Comparison of ENCODE assay signal across 8 cellular contexts in the genomic region with DNA sequence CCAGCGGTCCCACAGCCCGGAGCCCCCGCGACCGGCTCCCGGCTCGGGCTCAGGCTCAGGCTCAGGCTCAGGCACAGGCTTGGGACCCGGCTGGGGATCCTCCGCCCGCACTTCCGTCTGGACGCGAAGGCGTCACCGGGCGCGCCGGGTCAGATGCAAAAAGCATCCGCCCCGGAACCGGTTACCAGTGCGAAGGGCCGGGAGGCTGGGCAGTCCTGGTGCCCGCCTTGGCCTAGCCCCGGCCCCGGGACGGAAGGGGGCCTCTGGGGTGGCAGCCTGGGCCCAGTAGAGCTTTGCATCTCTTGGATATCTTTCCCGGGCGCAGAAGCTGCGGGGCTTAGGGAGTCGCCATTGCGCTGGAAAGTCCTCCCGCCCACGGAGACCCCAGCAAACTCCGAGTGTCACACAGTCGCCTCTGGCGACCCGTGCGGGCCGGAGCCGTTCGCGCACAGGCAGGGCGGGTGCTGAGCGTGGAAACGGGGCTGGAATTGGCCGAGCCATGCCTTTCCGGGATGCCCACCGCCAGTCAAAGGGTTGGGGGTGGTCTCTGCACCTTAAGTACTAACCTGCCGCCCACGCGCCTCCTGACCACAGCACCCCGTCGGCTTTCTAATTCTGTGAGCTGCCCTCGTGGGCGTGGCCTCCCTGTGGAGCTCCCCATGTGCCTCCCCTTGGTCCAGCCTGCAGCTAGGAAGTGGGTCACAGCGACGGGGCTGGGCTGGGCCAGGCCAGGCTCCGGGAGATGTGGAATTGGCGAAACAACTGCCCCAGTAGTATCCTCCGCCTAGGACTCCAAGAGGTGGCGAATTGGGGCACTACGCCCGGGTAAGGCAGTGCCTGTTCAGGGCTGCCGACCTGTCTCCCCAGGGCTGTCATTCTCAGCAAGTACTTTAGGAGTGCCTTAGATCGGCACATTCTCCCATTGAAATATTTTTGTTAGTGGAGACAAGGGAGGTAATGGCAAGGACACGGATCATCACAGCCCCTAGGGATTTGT. TPM values are rescaled to one million over a fixed set of nuclear protein-coding genes. Genes with fewer than 3 reads are reported as not detected.
A peak's percentile ranks its signal among the peaks of the same experiment; 100 is the strongest.
DNase-seq lines count a peak whose midpoint lies in the region; ATAC-seq and TF ChIP-seq lines count a peak whose summit lies in the region.

A gene (minus strand): TSS at position 119 of the 997 bp plus-strand sequence. CDS start 129 bp downstream, outside the sequence.

- intact Hi-C loops in activated B cell treated with CpG ODN at 0.5 μM for 24 hours (cut with micrococcal nuclease), result loop anchor here (1.0 to 10.0 kb wide), 9 partner anchors 40 to 977 kb away; a partner anchor contains a TSS

- peaks cover 35% of the 10 kb centered on the region for H3K4me1 Mint-ChIP-seq in activated B cell treated with CpG ODN at 0.5 μM for 24 hours

- H3F3A ChIP-seq in smooth muscle cell (ENCODE audit: low read depth), result peaks cover 6% of the 10 kb centered on the region

- 2% methylated on average over 67 of the region's 67 CpGs for WGBS in smooth muscle cell (ENCODE audit: low lambda C conversion rate)

- H3K4me3 Mint-ChIP-seq in activated B cell treated with CpG ODN at 0.5 μM for 24 hours, result peak within 1 kb of the TSS; percentile 96

- peak; percentile 72 for TF ChIP-seq POLR2A in GM18526 (IDR thresholded peaks at IDR 0.05; ENCODE audit: extremely low read depth, insufficient read length)

- no peaks in the 10 kb centered on the region for H3K27me3 Mint-ChIP-seq in activated B cell treated with CpG ODN at 0.5 μM for 24 hours

- TF ChIP-seq CTCF in activated B cell treated with CpG ODN at 0.5 μM for 24 hours (IDR thresholded peaks at IDR 0.05) (no peak), cardiac fibroblast (IDR thresholded peaks at IDR 0.05; ENCODE audit: low read depth, low read length) (no peak), smooth muscle cell (IDR thresholded peaks at IDR 0.05; ENCODE audit: borderline replicate concordance, insufficient read depth, poor library complexity, severe bottlenecking) (no peak)

- peak within 1 kb of the TSS; percentile 91 for H2AFZ ChIP-seq in smooth muscle cell (ENCODE audit: low read depth)

- in situ Hi-C loops in ACHN (cut with HindIII; ENCODE audit: low pct_ligation_motif_present, low pct_unique_long_range_greater_than_20kb, low sequenced_read_pairs), result no loop called here

- ATAC-seq in HG03064 (IDR thresholded peaks at IDR 0.05; ENCODE audit: low read depth, unreplicated experiment), result peak; percentile 84
- ATAC-seq in activated B cell treated with CpG ODN at 0.5 μM for 24 hours (ENCODE audit: low read depth), result peak; percentile 82

- H3K79me2 ChIP-seq in smooth muscle cell (ENCODE audit: low read depth), result peaks cover 36% of the 10 kb centered on the region

- H3K9me3 Mint-ChIP-seq in activated B cell treated with CpG ODN at 0.5 μM for 24 hours, result no peaks in the 10 kb centered on the region

- H3K4me2 ChIP-seq in smooth muscle cell, result peak within 1 kb of the TSS; percentile 94

- no peaks in the 10 kb centered on the region for H3K9me3 ChIP-seq in smooth muscle cell (replicated peaks; ENCODE audit: low read depth)

- POLR2A ChIA-PET in activated B cell treated with CpG ODN at 0.5 μM for 24 hours (lab: Charles Lee), result interaction anchor here (0.5 to 2.6 kb wide), 14 partner anchors 9 to 1844 kb away, joined by 3 to 20 read pairs (median 6); a partner anchor contains a TSS

- H3K4me3 ChIP-seq in cardiac fibroblast (replicated peaks in 1 of 2; ENCODE audit: low read depth in 2 of 2, low read length in 2 of 2) (peak within 1 kb of the TSS; percentile 93 to 94), smooth muscle cell (peak within 1 kb of the TSS; percentile 74)

- peak within 1 kb of the TSS; percentile 71 for H3K27ac ChIP-seq in smooth muscle cell (ENCODE audit: low read depth)

- peak within 1 kb of the TSS; percentile 65 for H3K9ac ChIP-seq in smooth muscle cell (ENCODE audit: low read depth)

- peak within 1 kb of the TSS; percentile 92 for H3K27ac Mint-ChIP-seq in activated B cell treated with CpG ODN at 0.5 μM for 24 hours

- H3K4me1 ChIP-seq in smooth muscle cell (ENCODE audit: low read depth), result peaks cover 14% of the 10 kb centered on the region

- no peaks in the 10 kb centered on the region for H3K27me3 ChIP-seq in smooth muscle cell (ENCODE audit: low read depth)

- no peaks in the 10 kb centered on the region for H4K20me1 ChIP-seq in smooth muscle cell (ENCODE audit: low read depth)

- no peaks in the 10 kb centered on the region for H3K36me3 ChIP-seq in smooth muscle cell (ENCODE audit: low read depth)

- H3K36me3 Mint-ChIP-seq in activated B cell treated with CpG ODN at 0.5 μM for 24 hours (ENCODE audit: low read depth), result peaks cover 11% of the 10 kb centered on the region

- CTCF ChIA-PET in activated B cell treated with CpG ODN at 0.5 μM for 24 hours (lab: Charles Lee), result no interaction called here

- DNase-seq in ACHN, result peak; percentile 89
- DNase-seq in NCI-H2171 (lab: John Stamatoyannopoulos, UW), result peak; percentile 82
- peak; percentile 84 for DNase-seq in activated B cell treated with CpG ODN at 0.5 μM for 24 hours
- peak; percentile 85 to 89 for DNase-seq in cardiac fibroblast (ENCODE audit: low read depth in 2 of 2)
- DNase-seq in iPS-NIHi7 (ENCODE audit: extremely low spot score), result peak; percentile 87
- peak; percentile 66 for DNase-seq in smooth muscle cell (lab: John Stamatoyannopoulos, UW; ENCODE audit: unreplicated experiment)

RNA-seq across cellular contexts. Expression of the gene that starts here (rescaled TPM):
- 29.0 and 29.6 TPM in 2 replicates for total RNA-seq in activated B cell treated with CpG ODN at 0.5 μM for 24 hours
- total RNA-seq in smooth muscle cell, result 39.3 and 41.1 TPM in 2 replicates
- polyA plus RNA-seq in smooth muscle cell, result 35.9 and 47.8 TPM in 2 replicates

Comparison
In these comparisons a context has a peak if more than half of its experiments do, and no peak if none do; other contexts are left out.
1. Peak in every context shown above with its lines: DNase-seq, ATAC-seq, H3K4me3 ChIP-seq and H3K27ac ChIP-seq.